In genomic region chr20:19210426-19211155, GRCh38 we compare ENCODE assay signal across 15 cellular contexts. TPM values are rescaled to one million over a fixed set of nuclear protein-coding genes. Genes with fewer than 3 reads are reported as not detected.
DNase-seq lines count a peak whose midpoint lies in the region; ATAC-seq, FAIRE-seq and TF ChIP-seq lines count a peak whose summit lies in the region.
"Had no signal": no experiment of that assay in that cellular context is flagged by ENCODE, and none has a peak within 500 bp of the region (broad histone marks: within the 10 kb centered on the region; RNA-seq: fewer than 3 reads in every experiment).

No MANE protein-coding gene starts in this region.

- no peaks in the 10 kb centered on the region for H3K36me3 ChIP-seq in PC-9 (ENCODE audit: low read depth)
- no peaks in the 10 kb centered on the region for H3K36me3 ChIP-seq in hepatocyte (replicated peaks; ENCODE audit: insufficient read depth, low read depth)
- H3K36me3 ChIP-seq: BLaER1, SJCRH30 had no signal

- TF ChIP-seq CTCF in AG09319 (IDR thresholded peaks at IDR 0.05; ENCODE audit: low read depth, low read length) (no peak), PC-9 (conservative IDR thresholded peaks at IDR 0.05) (no peak), hepatocyte (IDR thresholded peaks at IDR 0.05; ENCODE audit: poor library complexity) (no peak)

- H3K27me3 ChIP-seq in PC-9 (ENCODE audit: insufficient read depth, low read depth) (peaks cover 26% of the 10 kb centered on the region), hepatocyte (peaks cover 43% of the 10 kb centered on the region)

- BruUV-seq in PC-9 (replicated peaks; lab: Mats Ljungman, UMichigan): no TSS peak

- H3K79me2 ChIP-seq in PC-9 (ENCODE audit: low read depth) (no peaks in the 10 kb centered on the region), hepatocyte (no peaks in the 10 kb centered on the region)

- H3K4me3 ChIP-seq in PC-9: no peak overlapping the region
- no peak overlapping the region for H3K4me3 ChIP-seq in hepatocyte
- H3K4me3 ChIP-seq: BLaER1 had no signal

- no peak overlapping the region for H3K27ac ChIP-seq in PC-9
- no peak overlapping the region for H3K27ac ChIP-seq in hepatocyte
- H3K27ac ChIP-seq: BLaER1, KMS-11, SJCRH30 had no signal

- H4K20me1 ChIP-seq in PC-9 (ENCODE audit: insufficient read depth): no peaks in the 10 kb centered on the region
- no peaks in the 10 kb centered on the region for H4K20me1 ChIP-seq in hepatocyte (ENCODE audit: insufficient read depth, poor library complexity, severe bottlenecking)
- H4K20me1 ChIP-seq: BLaER1 had no signal

- DNase-seq in AG09319 (ENCODE audit: extremely low read depth, low read depth) (peak; percentile 54), RPMI7951 (ENCODE audit: low read depth) (peak; percentile 79), frontal cortex (ENCODE audit: low spot score in 2 of 2) (peak; percentile 19 to 25), sciatic nerve (ENCODE audit: low spot score) (no peak), NCI-H2227 (lab: John Stamatoyannopoulos, UW; ENCODE audit: unreplicated experiment) (no peak), PC-9 (no peak), hepatocyte (ENCODE audit: low spot score) (no peak)
- DNase-seq: activated CD4-positive, alpha-beta T cell treated with anti-CD3 and anti-CD28 coated beads, Interleukin-2, amount 10 ng/mL, durations not matched to agents 24 days and 14 days; activated naive CD4-positive, alpha-beta T cell treated with anti-CD3 and anti-CD28 coated beads, Interleukin-2, amount 10 ng/mL, durations not matched to agents 7 days and 5 days; NCI-H226 had no signal

- intact Hi-C loops in sciatic nerve (cut with DNase I): no loop called here
- intact Hi-C loops in PC-9 (cut with micrococcal nuclease; ENCODE audit: unreplicated experiment): no loop called here

- no peaks in the 10 kb centered on the region for H3K9me2 ChIP-seq in PC-9 (ENCODE audit: insufficient read depth)
- no peaks in the 10 kb centered on the region for H3K9me2 ChIP-seq in hepatocyte (replicated peaks; ENCODE audit: insufficient read depth)

- no peaks in the 10 kb centered on the region for H3F3A ChIP-seq in PC-9 (ENCODE audit: insufficient read depth, low read depth)

- peak; percentile 78 for ATAC-seq in sciatic nerve
- no peak for ATAC-seq in esophagus mucosa

- POLR2A ChIA-PET in PC-9 (lab: Charles Lee; ENCODE audit: unreplicated experiment): no interaction called here

- WGBS in hepatocyte (ENCODE audit: low lambda C conversion rate, missing lambda C conversion rate): 62% methylated on average over 6 of the region's 9 CpGs

- CTCF ChIA-PET in PC-9 (lab: Charles Lee): no interaction called here

- FAIRE-seq in frontal cortex (lab: Jason Lieb, UNC): no peak
- FAIRE-seq: urothelium cell line had no signal

- no peaks in the 10 kb centered on the region for H3K4me1 ChIP-seq in PC-9 (replicated peaks; ENCODE audit: insufficient read depth)
- H3K4me1 ChIP-seq in hepatocyte (ENCODE audit: insufficient read depth): peaks cover 4% of the 10 kb centered on the region
- H3K4me1 ChIP-seq: BLaER1, SJCRH30 had no signal

- H2AFZ ChIP-seq in PC-9: no peak overlapping the region
- H2AFZ ChIP-seq in hepatocyte: no peak overlapping the region

- H3K4me2 ChIP-seq in PC-9: no peak overlapping the region
- no peak overlapping the region for H3K4me2 ChIP-seq in hepatocyte
- H3K4me2 ChIP-seq: BLaER1, KMS-11 had no signal

- H3K9me3 ChIP-seq in PC-9 (ENCODE audit: insufficient read depth, low read depth) (no peaks in the 10 kb centered on the region), hepatocyte (ENCODE audit: low read depth) (no peaks in the 10 kb centered on the region)
- H3K9me3 ChIP-seq: SJCRH30 had no signal

RNA-seq across cellular contexts. Expression of gene SLC24A3, which starts 1.9 kb away (rescaled TPM):
- total RNA-seq in RPMI7951 (2014; rRNA removed; shearing (Covaris generic)): 9.0 and 9.6 TPM in 2 replicates
- 13.5 TPM for total RNA-seq in frontal cortex
- 2.0 TPM for total RNA-seq in sciatic nerve
- total RNA-seq in PC-9 (2021): not detected in 2 replicates
- 1.0 and 1.7 TPM in 2 replicates for total RNA-seq in hepatocyte
- polyA plus RNA-seq in hepatocyte: 0.48 and 1.3 TPM in 2 replicates
- total RNA-seq in esophagus mucosa: 13.0 TPM
- total RNA-seq: activated CD4-positive, alpha-beta T cell treated with anti-CD3 and anti-CD28 coated beads, Interleukin-2, amount 10 ng/mL, durations not matched to agents 24 days and 14 days had no signal

Comparison
In these comparisons a context has a peak if more than half of its experiments do, and no peak if none do; other contexts are left out.
1. DNase-seq: peak in AG09319 (single experiment), RPMI7951 (single experiment) and frontal cortex (2 of 2); none in sciatic nerve (single experiment), NCI-H2227 (single experiment), PC-9 (0 of 2) and hepatocyte (single experiment).